Comparison of ENCODE assay signal across 8 cellular contexts in genomic region chr7:155344618-155345433, GRCh38. TPM values are rescaled to one million over a fixed set of nuclear protein-coding genes. Genes with fewer than 3 reads are reported as not detected.
DNase-seq lines count a peak whose midpoint lies in the region; ATAC-seq and TF ChIP-seq lines count a peak whose summit lies in the region.

No MANE protein-coding gene starts in this region.

- H3K4me1 ChIP-seq in colonic mucosa (no peaks in the 10 kb centered on the region), left lung (peaks cover 4 to 12% of the 10 kb centered on the region in 2 donors)

- DNase-seq in AG08395 (ENCODE audit: low spot score) (peak; percentile 89), NCI-H2227 (lab: John Stamatoyannopoulos, UW; ENCODE audit: unreplicated experiment) (peak; percentile 85), colonic mucosa (peak; percentile 79), left lung (peak; percentile 70 to 97)
- DNase-seq in activated CD4-positive, alpha-beta T cell treated with anti-CD3 and anti-CD28 coated beads for 36 hours: peak; percentile 89
- peak; percentile 77 to 90 for DNase-seq in stimulated activated CD4-positive, alpha-beta T cell treated with anti-CD3 and anti-CD28 coated beads, Interleukin-2, amount 100 ng/mL, for 48 hours

- H3K4me1 Mint-ChIP-seq in activated CD4-positive, alpha-beta T cell treated with anti-CD3 and anti-CD28 coated beads for 36 hours: peaks cover 14% of the 10 kb centered on the region

- TF ChIP-seq CTCF in colonic mucosa (IDR thresholded peaks at IDR 0.05) (peak; percentile 74), left lung (IDR thresholded peaks at IDR 0.05) (peak; percentile 93 to 95)

- no peaks in the 10 kb centered on the region for H3K36me3 Mint-ChIP-seq in activated CD4-positive, alpha-beta T cell treated with anti-CD3 and anti-CD28 coated beads for 36 hours (ENCODE audit: low read depth)

- peak overlapping the region; percentile 57 for H3K4me3 Mint-ChIP-seq in activated CD4-positive, alpha-beta T cell treated with anti-CD3 and anti-CD28 coated beads for 36 hours

- H3K27me3 Mint-ChIP-seq in activated CD4-positive, alpha-beta T cell treated with anti-CD3 and anti-CD28 coated beads for 36 hours: peaks cover 4% of the 10 kb centered on the region

- H3K9me3 ChIP-seq in colonic mucosa: no peaks in the 10 kb centered on the region
- no peaks in the 10 kb centered on the region for H3K9me3 ChIP-seq in left lung

- H3K27me3 ChIP-seq in colonic mucosa (no peaks in the 10 kb centered on the region), left lung (peaks cover 0 to 40% of the 10 kb centered on the region in 2 donors)

- H3K36me3 ChIP-seq in colonic mucosa: no peaks in the 10 kb centered on the region
- no peaks in the 10 kb centered on the region for H3K36me3 ChIP-seq in left lung

- no peak overlapping the region for H3K9ac ChIP-seq in colonic mucosa (ENCODE audit: low read depth in 2 of 2, low read length in 2 of 2)

- ATAC-seq in GM18520 (IDR thresholded peaks at IDR 0.05; ENCODE audit: unreplicated experiment): peak; percentile 91
- peak; percentile 97 for ATAC-seq in HG03064 (IDR thresholded peaks at IDR 0.05; ENCODE audit: low read depth, unreplicated experiment)
- peak; percentile 86 for ATAC-seq in activated CD4-positive, alpha-beta T cell treated with anti-CD3 and anti-CD28 coated beads for 36 hours
- ATAC-seq in left lung: peak; percentile 99

- no peaks in the 10 kb centered on the region for H3K9me3 Mint-ChIP-seq in activated CD4-positive, alpha-beta T cell treated with anti-CD3 and anti-CD28 coated beads for 36 hours (ENCODE audit: low read depth)

- POLR2A ChIA-PET in activated CD4-positive, alpha-beta T cell treated with anti-CD3 and anti-CD28 coated beads for 36 hours (lab: Charles Lee): interaction anchor here (0.6 to 1.0 kb wide), 4 partner anchors 36 to 417 kb away, joined by 3 to 5 read pairs (median 4); no protein-coding TSS in a partner anchor

- peak overlapping the region; percentile 16 for H3K27ac Mint-ChIP-seq in activated CD4-positive, alpha-beta T cell treated with anti-CD3 and anti-CD28 coated beads for 36 hours

- CTCF ChIA-PET in activated CD4-positive, alpha-beta T cell treated with anti-CD3 and anti-CD28 coated beads for 36 hours (lab: Charles Lee): interaction anchor here (0.6 to 3.3 kb wide), 40 partner anchors 8 to 984 kb away, joined by 3 to 21 read pairs (median 3); no protein-coding TSS in a partner anchor

- no peak overlapping the region for H3K27ac ChIP-seq in colonic mucosa
- H3K27ac ChIP-seq in left lung: no peak overlapping the region

- intact Hi-C loops in activated CD4-positive, alpha-beta T cell treated with anti-CD3 and anti-CD28 coated beads for 36 hours (cut with DNase I, micrococcal nuclease): loop anchor here (1.0 to 10.0 kb wide), 9 partner anchors 48 to 418 kb away; partner anchors contain the start of genes INSIG1 (in 2 of the 2), PAXIP1 (in 2 of the 2) and HTR5A (in 1 of the 2)
- intact Hi-C loops in colonic mucosa (cut with DNase I): loop anchor here (2.0 to 10.0 kb wide), 3 partner anchors 153 to 418 kb away; partner anchors contain the start of gene PAXIP1
- intact Hi-C loops in left lung (cut with DNase I): loop anchor here in 1 of 2 donors (5.0 to 10.0 kb wide), 3 partner anchors 153 to 430 kb away; no protein-coding TSS in a partner anchor

- H3K4me3 ChIP-seq in colonic mucosa (peak overlapping the region; percentile 36), left lung (peak overlapping the region in 1 of 2 donors; percentile 31)

RNA-seq across cellular contexts. Expression of gene INSIG1, which starts 47.1 kb away (rescaled TPM):
- total RNA-seq in activated CD4-positive, alpha-beta T cell treated with anti-CD3 and anti-CD28 coated beads for 36 hours: 100 to 1,000 TPM; 100 to 110 TPM
- total RNA-seq in colonic mucosa (100 to 1,000 TPM in 1 of 2 donors, 10 to 100 TPM in 1; 72.1 to 232 TPM), left lung (100 to 1,000 TPM in 1 of 2 donors, 10 to 100 TPM in 1; 64.9 to 170 TPM)
